Comparison of ENCODE assay signal across 12 cellular contexts in genomic region chr12:108972226-108972757, GRCh38. TPM values are rescaled to one million over a fixed set of nuclear protein-coding genes. Genes with fewer than 3 reads are reported as not detected.
"Had no signal": no experiment of that assay in that cellular context is flagged by ENCODE, and none has a peak within 500 bp of the region (broad histone marks: within the 10 kb centered on the region; RNA-seq: fewer than 3 reads in every experiment).

No MANE protein-coding gene starts in this region.

- DNase-seq: activated CD4-positive, alpha-beta memory T cell treated with anti-CD3 and anti-CD28 coated beads for 36 hours; activated naive CD8-positive, alpha-beta T cell treated with anti-CD3 and anti-CD28 coated beads, Interleukin-2, amount 10 ng/mL, durations not matched to agents 7 days and 5 days; anterior cingulate cortex; esophagus squamous epithelium; foreskin fibroblast; glutamatergic neuron; lower lobe of right lung; midbrain; stimulated activated CD4-positive, alpha-beta T cell treated with anti-CD3 and anti-CD28 coated beads, Interleukin-15, amount 100 ng/mL, for 24 hours; stimulated activated CD4-positive, alpha-beta T cell treated with anti-CD3 and anti-CD28 coated beads, Interleukin-4, amount 100 ng/mL, for 24 hours; stimulated activated naive CD8-positive, alpha-beta T cell treated with anti-CD3 and anti-CD28 coated beads, Interleukin-15, amount 100 ng/mL, for 72 hours had no signal

- ATAC-seq: lower lobe of right lung; stimulated activated naive CD8-positive, alpha-beta T cell treated with anti-CD3 and anti-CD28 coated beads, Interleukin-15, amount 100 ng/mL, for 72 hours had no signal

RNA-seq across cellular contexts. Expression of gene SVOP, which starts 48.6 kb away (rescaled TPM):
- total RNA-seq: activated CD4-positive, alpha-beta memory T cell treated with anti-CD3 and anti-CD28 coated beads for 36 hours; activated naive CD8-positive, alpha-beta T cell treated with anti-CD3 and anti-CD28 coated beads, Interleukin-2, amount 10 ng/mL, durations not matched to agents 7 days and 5 days; esophagus squamous epithelium; lower lobe of right lung; renal cortical epithelial cell had no signal
